10 cellular contexts compared by ENCODE assay signal in genomic region chr17:68288804-68289203, GRCh38. TPM values are rescaled to one million over a fixed set of nuclear protein-coding genes. Genes with fewer than 3 reads are reported as not detected.
A peak's percentile ranks its signal among the peaks of the same experiment; 100 is the strongest.
DNase-seq lines count a peak whose midpoint lies in the region; ATAC-seq, FAIRE-seq and TF ChIP-seq lines count a peak whose summit lies in the region.
"Had no signal": no experiment of that assay in that cellular context is flagged by ENCODE, and none has a peak within 500 bp of the region (broad histone marks: within the 10 kb centered on the region; RNA-seq: fewer than 3 reads in every experiment).

No MANE protein-coding gene starts in this region.

- intact Hi-C loops in HepG2 (cut with micrococcal nuclease; ENCODE audit: unreplicated experiment), result no loop called here
- intact Hi-C loops in Right ventricle myocardium superior (cut with DNase I), result no loop called here

- peaks cover 5 to 22% (median 15%) of the 10 kb centered on the region in 4 donors for H3K4me1 ChIP-seq in liver (ENCODE audit: control insufficient read depth in 4 of 4, insufficient read depth in 4 of 4, low read length in 3 of 4)
- H3K4me1 ChIP-seq in HepG2 (ENCODE audit: insufficient read depth, low read length), result peaks cover 36% of the 10 kb centered on the region

- in situ Hi-C loops in HepG2 (cut with HindIII; ENCODE audit: extremely low pct_ligation_motif_present, low pct_unique_long_range_greater_than_20kb), result loop anchor here (25.0 kb wide), 1 partner anchor 473 kb away; no protein-coding TSS in a partner anchor

- H2AFZ ChIP-seq in HepG2 (ENCODE audit: low read length), result no peak overlapping the region

- DNase-seq in HepG2 (ENCODE audit: low spot score), result no peak
- DNase-seq in RWPE1 (ENCODE audit: low spot score), result no peak
- DNase-seq in germinal center (ENCODE audit: low spot score), result peak; percentile 44
- DNase-seq in Right ventricle myocardium superior, result no peak
- no peak for DNase-seq in KG1 (lab: John Stamatoyannopoulos, UW)
- DNase-seq: activated gamma-delta T cell had no signal

- CTCF ChIA-PET in HepG2 (lab: Yijun Ruan, JAX; ENCODE audit: low intra/inter-chr PET ratio, low total read pairs), result no interaction called here
- CTCF ChIA-PET in RWPE1 (lab: Yijun Ruan, JAX), result no interaction called here

- no peak overlapping the region for H3K9ac ChIP-seq in liver (ENCODE audit: low read depth in 1 of 2, low read length in 2 of 2)
- no peak overlapping the region for H3K9ac ChIP-seq in HepG2 (ENCODE audit: insufficient read depth, low read depth, low read length)

- no peak for TF ChIP-seq CTCF in liver (IDR thresholded peaks at IDR 0.05; ENCODE audit: low read depth, low read length, missing input control)
- no peak for TF ChIP-seq CTCF in HepG2 (CRISPR knock-in tag; IDR thresholded peaks at IDR 0.05)
- no peak for TF ChIP-seq CTCF in RWPE1 (conservative IDR thresholded peaks at IDR 0.05; ENCODE audit: low read depth)

- no peak for TF ChIP-seq POLR2A in HepG2 (IDR thresholded peaks at IDR 0.05; ENCODE audit: insufficient read depth in 1 of 2, low read depth in 2 of 2, low read length in 2 of 2)

- H4K20me1 ChIP-seq in HepG2 (ENCODE audit: insufficient read depth, low read length), result no peaks in the 10 kb centered on the region

- peaks cover 3% of the 10 kb centered on the region for H3K79me2 ChIP-seq in HepG2 (ENCODE audit: insufficient read depth, low read length)

- H3K27me3 ChIP-seq in liver (ENCODE audit: control insufficient read depth in 4 of 4, insufficient read depth in 4 of 4, low read length in 3 of 4) (no peaks in the 10 kb centered on the region), HepG2 (ENCODE audit: control insufficient read depth in 1 of 2, insufficient read depth in 2 of 2, low read length in 2 of 2) (peaks cover 0 to 3% of the 10 kb centered on the region in 2 experiments; a peak in 1 of 5 replicates)

- H3K9me3 ChIP-seq in liver (ENCODE audit: control insufficient read depth in 4 of 4, low read length in 3 of 4) (no peaks in the 10 kb centered on the region), HepG2 (ENCODE audit: low read length) (no peaks in the 10 kb centered on the region)

- TF ChIP-seq RAD21 in liver (IDR thresholded peaks at IDR 0.05), result no peak
- TF ChIP-seq RAD21 in HepG2 (CRISPR knock-in tag; IDR thresholded peaks at IDR 0.05), result no peak

- H3K4me2 ChIP-seq in HepG2 (ENCODE audit: low read depth, low read length), result no peak overlapping the region

- H3K27ac ChIP-seq in liver (ENCODE audit: low read depth in 1 of 2, low read length in 2 of 2) (no peak overlapping the region), HepG2 (ENCODE audit: extremely low read length, insufficient read depth, low read length) (no peak overlapping the region), RWPE1 (peak overlapping the region; percentile 47; the same call in 1 of the 2 replicates)

- FAIRE-seq in HepG2 (lab: Jason Lieb, UNC), result no peak

- H3K4me3 ChIP-seq in liver (ENCODE audit: low read depth in 1 of 3, low read length in 3 of 3) (no peak overlapping the region), HepG2 (replicated peaks in 1 of 3; ENCODE audit: insufficient read depth in 1 of 3, low read depth in 2 of 3, low read length in 3 of 3) (no peak overlapping the region)

- TF ChIP-seq EP300 in HepG2 (IDR thresholded peaks at IDR 0.05; ENCODE audit: low read depth in 2 of 2, low read length in 2 of 2) (no peak), HepG2 (CRISPR knock-in tag; IDR thresholded peaks at IDR 0.05; ENCODE audit: borderline replicate concordance) (no peak)

- POLR2A ChIA-PET in HepG2 (lab: Yijun Ruan, JAX), result interaction anchor here (1.0 to 1.1 kb wide), 2 partner anchors 10 to 94 kb away, joined by 4 to 5 read pairs; no protein-coding TSS in a partner anchor
- POLR2A ChIA-PET in RWPE1 (lab: Yijun Ruan, JAX; ENCODE audit: low non-redundant PET), result no interaction called here

- no peak for ATAC-seq in HepG2
- no peak for ATAC-seq in HG03196 (IDR thresholded peaks at IDR 0.05; ENCODE audit: unreplicated experiment)
- ATAC-seq in Right ventricle myocardium superior (ENCODE audit: poor library complexity), result no peak
- ATAC-seq in HG03439 (IDR thresholded peaks at IDR 0.05; ENCODE audit: unreplicated experiment), result no peak
- ATAC-seq: Panc1 had no signal

- H3K36me3 ChIP-seq in liver (ENCODE audit: control insufficient read depth in 4 of 4, insufficient read depth in 3 of 4, low read depth in 1 of 4, low read length in 3 of 4), result no peaks in the 10 kb centered on the region
- no peaks in the 10 kb centered on the region for H3K36me3 ChIP-seq in HepG2 (replicated peaks in 1 of 2; ENCODE audit: control insufficient read depth in 1 of 2, insufficient read depth in 2 of 2, low read length in 2 of 2)

- 84% methylated on average over 7 of the region's 7 CpGs for whole genome bisulfite sequencing in liver
- WGBS in HepG2 (ENCODE audit: low lambda C conversion rate), result 88% methylated on average over 7 of the region's 7 CpGs

- BruUV-seq in HepG2 (replicated peaks; lab: Mats Ljungman, UMichigan), result no TSS peak

RNA-seq across cellular contexts. Expression of gene SLC16A6, which starts 2.1 kb away (rescaled TPM):
- total RNA-seq in liver (under 1 TPM; 0.89 to 0.92 TPM), HepG2 (2016; rRNA removed; fragmentation: Illumina TruSeq; extraction: Trizol) (0.67 and 1.1 TPM in 2 replicates), Right ventricle myocardium superior (0.16 TPM)
- polyA plus RNA-seq in liver (under 1 TPM; 0.11 to 0.29 TPM), HepG2 (2011; rRNA removed) (27.2 and 44.7 TPM in 2 replicates)
- 0.51 TPM in 1 of 2 replicates, not detected in the other for total RNA-seq in HepG2 (2016; cell fraction: cytosol; rRNA removed; fragmentation: Illumina TruSeq; extraction: Trizol; ENCODE audit: low read depth)
- 1.1 and 1.3 TPM in 2 replicates for total RNA-seq in HepG2 (2016; cell fraction: insoluble cytoplasmic fraction; rRNA removed; fragmentation: Illumina TruSeq; extraction: Trizol)
- total RNA-seq in HepG2 (2016; cell fraction: membrane; rRNA removed; fragmentation: Illumina TruSeq; extraction: Trizol), result 0.53 and 0.69 TPM in 2 replicates
- total RNA-seq in HepG2 (2016; cell fraction: nucleus; rRNA removed; fragmentation: Illumina TruSeq; extraction: Trizol), result 1.1 and 1.6 TPM in 2 replicates
- polyA plus RNA-seq in HepG2 (2011; cell fraction: cytosol; rRNA removed), result 33.2 and 35.3 TPM in 2 replicates
- 13.0 and 13.3 TPM in 2 replicates for polyA plus RNA-seq in HepG2 (2011; cell fraction: nucleus; rRNA removed)
- 5.7 and 9.7 TPM in 2 replicates for polyA plus RNA-seq in HepG2 (2012)
- 0.05 and 0.06 TPM in 2 replicates for polyA plus RNA-seq in HepG2 (2016; cell fraction: cytosol; fragmentation: Illumina TruSeq; extraction: Trizol; ENCODE audit: low read depth)
- 0.59 and 0.61 TPM in 2 replicates for polyA plus RNA-seq in HepG2 (2016; cell fraction: insoluble cytoplasmic fraction; fragmentation: Illumina TruSeq; extraction: Trizol; ENCODE audit: low read depth)
- 0.28 and 0.40 TPM in 2 replicates for polyA plus RNA-seq in HepG2 (2016; cell fraction: membrane; fragmentation: Illumina TruSeq; extraction: Trizol; ENCODE audit: low read depth)
- polyA plus RNA-seq in HepG2 (2016; cell fraction: nucleus; fragmentation: Illumina TruSeq; extraction: Trizol; ENCODE audit: insufficient read depth, low read depth), result 1.5 TPM in 2 replicates
- polyA minus RNA-seq in HepG2 (2011; rRNA and poly(A)+ RNA removed; ENCODE audit: low replicate concordance), result 137 and 162 TPM in 2 replicates
- polyA minus RNA-seq in HepG2 (2011; cell fraction: cytosol; rRNA and poly(A)+ RNA removed), result 56.6 and 65.6 TPM in 2 replicates
- polyA minus RNA-seq in HepG2 (2011; cell fraction: nucleus; rRNA and poly(A)+ RNA removed), result 28.5 and 31.0 TPM in 2 replicates

RNA-seq across cellular contexts. Expression of gene ARSG, which starts 2.5 kb away (rescaled TPM):
- total RNA-seq in liver (1 to 10 TPM; 1.9 to 5.4 TPM), HepG2 (2016; rRNA removed; fragmentation: Illumina TruSeq; extraction: Trizol) (3.7 and 4.1 TPM in 2 replicates), Right ventricle myocardium superior (3.1 TPM)
- polyA plus RNA-seq in liver (1 to 10 TPM; 1.5 to 2.7 TPM), HepG2 (2011; rRNA removed) (15.2 and 15.9 TPM in 2 replicates)
- 10.0 and 10.5 TPM in 2 replicates for total RNA-seq in HepG2 (2016; cell fraction: cytosol; rRNA removed; fragmentation: Illumina TruSeq; extraction: Trizol; ENCODE audit: low read depth)
- total RNA-seq in HepG2 (2016; cell fraction: insoluble cytoplasmic fraction; rRNA removed; fragmentation: Illumina TruSeq; extraction: Trizol), result 2.8 and 4.2 TPM in 2 replicates
- 8.1 and 9.2 TPM in 2 replicates for total RNA-seq in HepG2 (2016; cell fraction: membrane; rRNA removed; fragmentation: Illumina TruSeq; extraction: Trizol)
- 4.0 and 4.3 TPM in 2 replicates for total RNA-seq in HepG2 (2016; cell fraction: nucleus; rRNA removed; fragmentation: Illumina TruSeq; extraction: Trizol)
- 11.5 and 13.0 TPM in 2 replicates for polyA plus RNA-seq in HepG2 (2011; cell fraction: cytosol; rRNA removed)
- 26.9 and 29.6 TPM in 2 replicates for polyA plus RNA-seq in HepG2 (2011; cell fraction: nucleus; rRNA removed)
- polyA plus RNA-seq in HepG2 (2012), result 7.0 and 8.7 TPM in 2 replicates
- polyA plus RNA-seq in HepG2 (2016; cell fraction: cytosol; fragmentation: Illumina TruSeq; extraction: Trizol; ENCODE audit: low read depth), result 3.0 and 5.3 TPM in 2 replicates
- polyA plus RNA-seq in HepG2 (2016; cell fraction: insoluble cytoplasmic fraction; fragmentation: Illumina TruSeq; extraction: Trizol; ENCODE audit: low read depth), result 2.2 and 2.8 TPM in 2 replicates
- polyA plus RNA-seq in HepG2 (2016; cell fraction: membrane; fragmentation: Illumina TruSeq; extraction: Trizol; ENCODE audit: low read depth), result 3.9 and 4.3 TPM in 2 replicates
- 4.4 and 5.4 TPM in 2 replicates for polyA plus RNA-seq in HepG2 (2016; cell fraction: nucleus; fragmentation: Illumina TruSeq; extraction: Trizol; ENCODE audit: insufficient read depth, low read depth)
- 45.9 and 48.0 TPM in 2 replicates for polyA minus RNA-seq in HepG2 (2011; rRNA and poly(A)+ RNA removed; ENCODE audit: low replicate concordance)
- 8.9 and 10.0 TPM in 2 replicates for polyA minus RNA-seq in HepG2 (2011; cell fraction: cytosol; rRNA and poly(A)+ RNA removed)
- polyA minus RNA-seq in HepG2 (2011; cell fraction: nucleus; rRNA and poly(A)+ RNA removed), result 38.7 and 40.7 TPM in 2 replicates

RNA-seq across cellular contexts. Expression of gene AMZ2, which starts 41.0 kb away (rescaled TPM):
- 10 to 100 TPM; 11.6 to 15.5 TPM for total RNA-seq in liver
- 10 to 100 TPM; 19.1 to 19.6 TPM for polyA plus RNA-seq in liver
- 86.9 and 99.9 TPM in 2 replicates for total RNA-seq in HepG2 (2016; rRNA removed; fragmentation: Illumina TruSeq; extraction: Trizol)
- total RNA-seq in HepG2 (2016; cell fraction: cytosol; rRNA removed; fragmentation: Illumina TruSeq; extraction: Trizol; ENCODE audit: low read depth), result 152 and 160 TPM in 2 replicates
- 81.8 and 92.5 TPM in 2 replicates for total RNA-seq in HepG2 (2016; cell fraction: insoluble cytoplasmic fraction; rRNA removed; fragmentation: Illumina TruSeq; extraction: Trizol)
- total RNA-seq in HepG2 (2016; cell fraction: membrane; rRNA removed; fragmentation: Illumina TruSeq; extraction: Trizol), result 189 and 196 TPM in 2 replicates
- total RNA-seq in HepG2 (2016; cell fraction: nucleus; rRNA removed; fragmentation: Illumina TruSeq; extraction: Trizol), result 37.7 and 40.8 TPM in 2 replicates
- polyA plus RNA-seq in HepG2 (2011; rRNA removed), result 66.7 and 90.2 TPM in 2 replicates
- polyA plus RNA-seq in HepG2 (2011; cell fraction: cytosol; rRNA removed), result 51.3 and 62.4 TPM in 2 replicates
- 58.4 and 64.2 TPM in 2 replicates for polyA plus RNA-seq in HepG2 (2011; cell fraction: nucleus; rRNA removed)
- 53.5 and 72.8 TPM in 2 replicates for polyA plus RNA-seq in HepG2 (2012)
- polyA plus RNA-seq in HepG2 (2016; cell fraction: cytosol; fragmentation: Illumina TruSeq; extraction: Trizol; ENCODE audit: low read depth), result 179 and 214 TPM in 2 replicates
- 114 TPM in 2 replicates for polyA plus RNA-seq in HepG2 (2016; cell fraction: insoluble cytoplasmic fraction; fragmentation: Illumina TruSeq; extraction: Trizol; ENCODE audit: low read depth)
- polyA plus RNA-seq in HepG2 (2016; cell fraction: membrane; fragmentation: Illumina TruSeq; extraction: Trizol; ENCODE audit: low read depth), result 217 and 242 TPM in 2 replicates
- polyA plus RNA-seq in HepG2 (2016; cell fraction: nucleus; fragmentation: Illumina TruSeq; extraction: Trizol; ENCODE audit: insufficient read depth, low read depth), result 90.4 and 92.9 TPM in 2 replicates
- polyA minus RNA-seq in HepG2 (2011; rRNA and poly(A)+ RNA removed; ENCODE audit: low replicate concordance), result 28.1 and 28.3 TPM in 2 replicates
- polyA minus RNA-seq in HepG2 (2011; cell fraction: cytosol; rRNA and poly(A)+ RNA removed), result 24.0 and 24.3 TPM in 2 replicates
- polyA minus RNA-seq in HepG2 (2011; cell fraction: nucleus; rRNA and poly(A)+ RNA removed), result 21.6 and 25.6 TPM in 2 replicates
- 89.5 TPM for total RNA-seq in Right ventricle myocardium superior
